17 cellular contexts compared by ENCODE assay signal in genomic region chr2:236582968-236583367, GRCh38. TPM values are rescaled to one million over a fixed set of nuclear protein-coding genes. Genes with fewer than 3 reads are reported as not detected.
DNase-seq lines count a peak whose midpoint lies in the region; ATAC-seq and TF ChIP-seq lines count a peak whose summit lies in the region.
"Had no signal": no experiment of that assay in that cellular context is flagged by ENCODE, and none has a peak within 500 bp of the region (broad histone marks: within the 10 kb centered on the region; RNA-seq: fewer than 3 reads in every experiment).

No MANE protein-coding gene starts in this region.

- H3K27me3 ChIP-seq in suprapubic skin (no peaks in the 10 kb centered on the region), left lung (no peaks in the 10 kb centered on the region)

- TF ChIP-seq POLR2A in suprapubic skin (IDR thresholded peaks at IDR 0.05): no peak

- DNase-seq in mesenteric fat pad (ENCODE audit: low spot score) (peak; percentile 84), suprapubic skin (ENCODE audit: low spot score in 2 of 2) (peak; percentile 26 to 64), left lung (no peak)
- no peak for DNase-seq in stimulated activated CD4-positive, alpha-beta T cell treated with anti-CD3 and anti-CD28 coated beads, Interleukin-2, amount 100 ng/mL, for 48 hours
- DNase-seq: ACHN; AML-193; CD4-positive, alpha-beta T cell; DMS53; GOT3; KBM-7; NCI-H1436; NCI-H2029 treated with DMSO at 0.1 percent for 48 hours; NCI-H748 treated with DMSO at 0.1 percent for 48 hours had no signal

- TF ChIP-seq EP300 in suprapubic skin (IDR thresholded peaks at IDR 0.05): no peak

- TF ChIP-seq CTCF in suprapubic skin (IDR thresholded peaks at IDR 0.05) (no peak), left lung (IDR thresholded peaks at IDR 0.05) (no peak)

- H3K36me3 ChIP-seq in suprapubic skin (peaks cover 18% of the 10 kb centered on the region), left lung (peaks cover 0 to 13% of the 10 kb centered on the region in 2 donors)

- 82% methylated on average over 5 of the region's 5 CpGs for WGBS in suprapubic skin

- H3K4me1 ChIP-seq in suprapubic skin (no peaks in the 10 kb centered on the region), left lung (no peaks in the 10 kb centered on the region)

- intact Hi-C loops in left lung (cut with DNase I): no loop called here

- no peak overlapping the region for H3K27ac ChIP-seq in suprapubic skin
- no peak overlapping the region for H3K27ac ChIP-seq in left lung
- H3K27ac ChIP-seq: SK-N-MC had no signal

- ATAC-seq in GM18861 (IDR thresholded peaks at IDR 0.05; ENCODE audit: unreplicated experiment): peak; percentile 48
- ATAC-seq in HG03432 (IDR thresholded peaks at IDR 0.05; ENCODE audit: unreplicated experiment): peak; percentile 63
- no peak for ATAC-seq in left lung
- no peak for ATAC-seq in GM21526 (IDR thresholded peaks at IDR 0.05; ENCODE audit: low FRiP score, unreplicated experiment)

- H3K9me3 ChIP-seq in suprapubic skin (no peaks in the 10 kb centered on the region), left lung (no peaks in the 10 kb centered on the region)

- no peak overlapping the region for H3K4me3 ChIP-seq in suprapubic skin
- H3K4me3 ChIP-seq in left lung: no peak overlapping the region
- H3K4me3 ChIP-seq: SK-N-MC had no signal

RNA-seq across cellular contexts. Expression of gene ACKR3, which starts 13.3 kb away (rescaled TPM):
- total RNA-seq in mesenteric fat pad (74.1 TPM), suprapubic skin (10 to 100 TPM; 15.8 to 51.5 (median 34.9) TPM), left lung (10 to 100 TPM in 1 of 2 donors, 1 to 10 TPM in 1; 9.9 to 12.6 TPM)

Comparison
In these comparisons a context has a peak if more than half of its experiments do, and no peak if none do; other contexts are left out.
1. ATAC-seq: peak in GM18861 (single experiment) and HG03432 (single experiment); none in left lung (single experiment) and GM21526 (single experiment).
2. DNase-seq: peak in mesenteric fat pad (single experiment) and suprapubic skin (2 of 2); none in stimulated activated CD4-positive, alpha-beta T cell treated with anti-CD3 and anti-CD28 coated beads, Interleukin-2, amount 100 ng/mL, for 48 hours (0 of 2) and left lung (0 of 2).